Comparison of ENCODE assay signal across 10 cellular contexts in the genomic region with DNA sequence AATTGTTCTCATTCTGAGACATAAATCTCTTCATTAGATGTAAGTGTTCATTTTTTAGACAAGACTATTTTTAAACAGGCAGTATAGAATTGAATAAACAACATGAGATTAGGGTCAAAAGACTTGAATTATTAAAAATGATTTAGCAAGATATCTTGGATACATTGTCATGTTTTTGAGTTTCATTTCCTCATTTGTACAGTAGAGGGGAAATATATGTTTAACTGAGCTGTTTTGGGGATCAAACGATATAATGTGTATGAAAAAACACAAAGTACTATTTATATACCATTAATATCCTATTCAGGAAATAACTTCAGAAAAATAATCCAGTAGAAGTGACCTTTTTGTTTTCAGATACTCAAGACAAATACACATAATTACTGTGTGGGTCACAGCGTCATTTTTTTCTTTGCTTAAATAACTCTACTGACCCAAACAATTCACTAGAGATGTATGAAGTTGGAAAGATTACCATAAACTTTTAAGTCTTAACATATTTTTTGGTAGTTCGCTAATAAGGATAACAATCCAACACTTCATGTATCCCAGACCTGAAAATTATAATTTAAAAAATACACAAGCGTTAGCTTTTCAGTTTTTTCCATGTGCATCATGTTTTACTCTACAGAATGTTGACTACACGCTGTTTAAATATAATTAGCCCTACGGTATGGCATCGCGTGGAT. TPM values are rescaled to one million over a fixed set of nuclear protein-coding genes. Genes with fewer than 3 reads are reported as not detected.
DNase-seq lines count a peak whose midpoint lies in the region; ATAC-seq and TF ChIP-seq lines count a peak whose summit lies in the region.
"Had no signal": no experiment of that assay in that cellular context is flagged by ENCODE, and none has a peak within 500 bp of the region (broad histone marks: within the 10 kb centered on the region; RNA-seq: fewer than 3 reads in every experiment).

No MANE protein-coding gene starts in this region.

- H3K4me3 Mint-ChIP-seq in endodermal cell (no peak overlapping the region), neural crest cell (peak overlapping the region; percentile 99)

- DNase-seq in NAMALWA (ENCODE audit: low spot score) (peak; percentile 31), endodermal cell (no peak), neural crest cell (ENCODE audit: low read depth, low spot score) (no peak), SKM-1 (lab: John Stamatoyannopoulos, UW; ENCODE audit: unreplicated experiment) (no peak), Ammon's horn (ENCODE audit: low spot score) (no peak), SK-N-DZ (ENCODE audit: low spot score) (no peak)

- H3K9ac ChIP-seq in BLaER1 treated with 17β-estradiol and CSF1 and Interleukin-3, amounts not matched to agents 10 nM and 100 nM: peak overlapping the region in 7 of 11 experiments; percentile 50 to 76 (median 70); a peak in 7 of 22 replicates
- H3K9ac ChIP-seq in endodermal cell (ENCODE audit: extremely low read depth, low read length, poor library complexity, severe bottlenecking): peak overlapping the region; percentile 15

- H3K4me2 ChIP-seq in BLaER1 treated with 17β-estradiol and CSF1 and Interleukin-3, amounts not matched to agents 10 nM and 100 nM: peak overlapping the region; percentile 67 to 92 (median 86)

- peak overlapping the region; percentile 60 to 77 (median 69); a peak in 19 of 20 replicates for H3K4me3 ChIP-seq in BLaER1 treated with 17β-estradiol and CSF1 and Interleukin-3, amounts not matched to agents 10 nM and 100 nM
- peak overlapping the region; percentile 82 for H3K4me3 ChIP-seq in endodermal cell (ENCODE audit: low read length)

- peaks cover 13 to 26% (median 21%) of the 10 kb centered on the region in 11 experiments for H3K27me3 ChIP-seq in BLaER1 treated with 17β-estradiol and CSF1 and Interleukin-3, amounts not matched to agents 10 nM and 100 nM
- H3K27me3 ChIP-seq in endodermal cell (ENCODE audit: control insufficient read depth, insufficient read depth, low read length, poor library complexity, severe bottlenecking): peaks cover 54% of the 10 kb centered on the region

- H3K36me3 Mint-ChIP-seq in endodermal cell (ENCODE audit: low read depth): no peaks in the 10 kb centered on the region
- H3K36me3 Mint-ChIP-seq in neural crest cell (ENCODE audit: low read depth): no peaks in the 10 kb centered on the region

- 31 to 42% methylated on average over 5 to 7 of the region's 8 CpGs for WGBS in endodermal cell (ENCODE audit: insufficient coverage in 1 of 2, insufficient read length in 1 of 2), 2 experiments

- H3K9me3 ChIP-seq in BLaER1 treated with 17β-estradiol and CSF1 and Interleukin-3, amounts not matched to agents 10 nM and 100 nM (replicated peaks in 1 of 11): peaks cover 0 to 9% (median 5%) of the 10 kb centered on the region in 11 experiments; a peak in 10 of 22 replicates
- H3K9me3 ChIP-seq in endodermal cell (ENCODE audit: control insufficient read depth, low read length): no peaks in the 10 kb centered on the region
- H3K9me3 ChIP-seq: neutrophil had no signal

- peaks cover 9 to 30% (median 14%) of the 10 kb centered on the region in 10 experiments; a peak in 19 of 20 replicates for H3K4me1 ChIP-seq in BLaER1 treated with 17β-estradiol and CSF1 and Interleukin-3, amounts not matched to agents 10 nM and 100 nM
- H3K4me1 ChIP-seq in endodermal cell (ENCODE audit: control insufficient read depth, insufficient read depth, low read length): no peaks in the 10 kb centered on the region

- no peak for ATAC-seq in HG02763 (IDR thresholded peaks at IDR 0.05; ENCODE audit: unreplicated experiment)

- no peaks in the 10 kb centered on the region for H3K36me3 ChIP-seq in BLaER1 treated with 17β-estradiol and CSF1 and Interleukin-3, amounts not matched to agents 10 nM and 100 nM
- no peaks in the 10 kb centered on the region for H3K36me3 ChIP-seq in endodermal cell (ENCODE audit: control insufficient read depth, insufficient read depth, low read length)
- H3K36me3 ChIP-seq: neutrophil had no signal

- H3K9me3 Mint-ChIP-seq in endodermal cell: no peaks in the 10 kb centered on the region
- H3K9me3 Mint-ChIP-seq in neural crest cell: no peaks in the 10 kb centered on the region

- H3K27ac ChIP-seq in BLaER1 treated with 17β-estradiol and CSF1 and Interleukin-3, amounts not matched to agents 10 nM and 100 nM: peak overlapping the region in 4 of 11 experiments; percentile 30 to 58 (median 46); a peak in 4 of 22 replicates
- peak overlapping the region; percentile 98 for H3K27ac ChIP-seq in endodermal cell (ENCODE audit: low read depth, low read length)
- H3K27ac ChIP-seq: neutrophil had no signal

- H4K20me1 ChIP-seq in BLaER1 treated with 17β-estradiol and CSF1 and Interleukin-3, amounts not matched to agents 10 nM and 100 nM: no peaks in the 10 kb centered on the region

- H3K4me1 Mint-ChIP-seq in endodermal cell (peaks cover 7% of the 10 kb centered on the region), neural crest cell (peaks cover 39% of the 10 kb centered on the region)

- H3K27me3 Mint-ChIP-seq in endodermal cell (ENCODE audit: insufficient read depth) (peaks cover 47% of the 10 kb centered on the region), neural crest cell (ENCODE audit: low read depth) (peaks cover 8% of the 10 kb centered on the region)

- H3K27ac Mint-ChIP-seq in endodermal cell (no peak overlapping the region), neural crest cell (ENCODE audit: unreplicated experiment) (peak overlapping the region; percentile 100)

- TF ChIP-seq CTCF in endodermal cell (conservative IDR thresholded peaks at IDR 0.05) (no peak), neural crest cell (conservative IDR thresholded peaks at IDR 0.05) (no peak)

RNA-seq across cellular contexts. Expression of gene ASXL3, which starts 0.9 kb away (rescaled TPM):
- 1 to 10 TPM in 1 of 2 donors, under 1 TPM in 1; 0.71 to 1.1 TPM for total RNA-seq in endodermal cell
- 23.2 TPM for polyA plus RNA-seq in endodermal cell (2013, experiment 1 of 2)
- polyA plus RNA-seq in endodermal cell (2013, experiment 2 of 2): 22.7 TPM
- 14.5 and 18.2 TPM in 2 replicates for total RNA-seq in neural crest cell
- 2.3 and 2.7 TPM in 2 replicates for polyA plus RNA-seq in SK-N-DZ (2014; cell fraction: cytosol; rRNA removed)
- 2.1 and 2.6 TPM in 2 replicates for polyA plus RNA-seq in SK-N-DZ (2014; cell fraction: nucleus; rRNA removed)
- total RNA-seq: HT-29 had no signal
